1 cellular context compared by ENCODE assay signal in the genomic region with DNA sequence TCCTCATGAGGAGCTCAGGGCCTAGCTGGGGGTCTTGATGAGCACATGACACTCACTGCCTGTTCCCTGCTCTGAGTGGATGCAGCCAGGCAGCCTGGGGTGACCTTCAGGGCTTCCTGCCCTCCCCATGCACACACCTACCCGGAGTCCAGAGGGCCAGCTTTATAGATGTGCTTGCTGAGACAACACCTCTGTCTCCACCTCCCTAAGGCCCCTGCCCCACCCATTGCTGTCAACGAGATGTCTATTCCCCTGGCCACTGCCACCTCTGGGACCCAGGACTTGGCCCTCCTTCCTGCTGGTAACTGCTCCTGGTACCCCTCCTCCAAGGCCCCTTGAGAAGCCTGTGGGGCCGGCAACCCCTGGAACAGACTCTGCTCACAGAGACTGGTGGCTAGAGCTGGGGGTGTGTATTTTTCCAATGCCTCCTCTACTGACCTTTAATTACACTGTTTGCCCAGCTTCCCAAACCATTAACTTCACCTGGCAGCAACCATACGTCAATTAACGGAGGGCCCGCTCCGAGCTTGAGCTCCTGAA.
TF ChIP-seq lines count a peak whose summit lies in the region.

No MANE protein-coding gene starts in this region.

TF ChIP-seq in HepG2, 621 proteins besides CTCF, POLR2A, EP300 and RAD21 (continued from another document and continues in another):
- no peak for TF ChIP-seq ZBTB2 (CRISPR knock-in tag; IDR thresholded peaks at IDR 0.05; ENCODE audit: low read depth)
- TF ChIP-seq KAT2B (IDR thresholded peaks at IDR 0.05; ENCODE audit: borderline replicate concordance, low read depth, low read length), result no peak
- TF ChIP-seq, protein P1, sequence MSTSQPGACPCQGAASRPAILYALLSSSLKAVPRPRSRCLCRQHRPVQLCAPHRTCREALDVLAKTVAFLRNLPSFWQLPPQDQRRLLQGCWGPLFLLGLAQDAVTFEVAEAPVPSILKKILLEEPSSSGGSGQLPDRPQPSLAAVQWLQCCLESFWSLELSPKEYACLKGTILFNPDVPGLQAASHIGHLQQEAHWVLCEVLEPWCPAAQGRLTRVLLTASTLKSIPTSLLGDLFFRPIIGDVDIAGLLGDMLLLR (CRISPR knock-in tag; IDR thresholded peaks at IDR 0.05), result no peak
- no peak for TF ChIP-seq PCBP2 (optimal IDR thresholded peaks at IDR 0.05; ENCODE audit: low read depth, low read length, poor library complexity, severe bottlenecking)
- TF ChIP-seq ZNF510 (CRISPR knock-in tag; IDR thresholded peaks at IDR 0.05; ENCODE audit: low read depth), result no peak
- TF ChIP-seq, protein P2, sequence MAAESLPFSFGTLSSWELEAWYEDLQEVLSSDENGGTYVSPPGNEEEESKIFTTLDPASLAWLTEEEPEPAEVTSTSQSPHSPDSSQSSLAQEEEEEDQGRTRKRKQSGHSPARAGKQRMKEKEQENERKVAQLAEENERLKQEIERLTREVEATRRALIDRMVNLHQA (CRISPR knock-in tag; IDR thresholded peaks at IDR 0.05), result no peak
- no peak for TF ChIP-seq CHD4 (IDR thresholded peaks at IDR 0.05; ENCODE audit: borderline replicate concordance, low read length)
- TF ChIP-seq ZFAT (CRISPR knock-in tag; conservative IDR thresholded peaks at IDR 0.05), result no peak
- no peak for TF ChIP-seq CCAR2 (optimal IDR thresholded peaks at IDR 0.05; ENCODE audit: low read depth, low read length)
- no peak for TF ChIP-seq TGIF2 (CRISPR knock-in tag; IDR thresholded peaks at IDR 0.05)
- TF ChIP-seq ZNF652 (CRISPR knock-in tag; IDR thresholded peaks at IDR 0.05; ENCODE audit: borderline replicate concordance, low read depth), result no peak
- no peak for TF ChIP-seq ZBTB33 (CRISPR knock-in tag; IDR thresholded peaks at IDR 0.05)
- no peak for TF ChIP-seq ELF4 (CRISPR knock-in tag; IDR thresholded peaks at IDR 0.05; ENCODE audit: borderline replicate concordance)
- TF ChIP-seq HNF4G (IDR thresholded peaks at IDR 0.05; ENCODE audit: borderline replicate concordance, low read depth, low read length), result no peak
- TF ChIP-seq HNF4G (CRISPR knock-in tag; IDR thresholded peaks at IDR 0.05; ENCODE audit: borderline replicate concordance, low read depth), result peak; percentile 14; the same call in 1 of the 2 replicates
- no peak for TF ChIP-seq ZNF607 (CRISPR knock-in tag; IDR thresholded peaks at IDR 0.05; ENCODE audit: borderline replicate concordance)
- TF ChIP-seq RFX3 (CRISPR knock-in tag; IDR thresholded peaks at IDR 0.05), result no peak
- no peak for TF ChIP-seq CENPX (CRISPR knock-in tag; IDR thresholded peaks at IDR 0.05)
- no peak for TF ChIP-seq CHD2 (IDR thresholded peaks at IDR 0.05; ENCODE audit: low read depth, low read length)
- TF ChIP-seq POGK (CRISPR knock-in tag; conservative IDR thresholded peaks at IDR 0.05), result no peak
- TF ChIP-seq, protein P3, sequence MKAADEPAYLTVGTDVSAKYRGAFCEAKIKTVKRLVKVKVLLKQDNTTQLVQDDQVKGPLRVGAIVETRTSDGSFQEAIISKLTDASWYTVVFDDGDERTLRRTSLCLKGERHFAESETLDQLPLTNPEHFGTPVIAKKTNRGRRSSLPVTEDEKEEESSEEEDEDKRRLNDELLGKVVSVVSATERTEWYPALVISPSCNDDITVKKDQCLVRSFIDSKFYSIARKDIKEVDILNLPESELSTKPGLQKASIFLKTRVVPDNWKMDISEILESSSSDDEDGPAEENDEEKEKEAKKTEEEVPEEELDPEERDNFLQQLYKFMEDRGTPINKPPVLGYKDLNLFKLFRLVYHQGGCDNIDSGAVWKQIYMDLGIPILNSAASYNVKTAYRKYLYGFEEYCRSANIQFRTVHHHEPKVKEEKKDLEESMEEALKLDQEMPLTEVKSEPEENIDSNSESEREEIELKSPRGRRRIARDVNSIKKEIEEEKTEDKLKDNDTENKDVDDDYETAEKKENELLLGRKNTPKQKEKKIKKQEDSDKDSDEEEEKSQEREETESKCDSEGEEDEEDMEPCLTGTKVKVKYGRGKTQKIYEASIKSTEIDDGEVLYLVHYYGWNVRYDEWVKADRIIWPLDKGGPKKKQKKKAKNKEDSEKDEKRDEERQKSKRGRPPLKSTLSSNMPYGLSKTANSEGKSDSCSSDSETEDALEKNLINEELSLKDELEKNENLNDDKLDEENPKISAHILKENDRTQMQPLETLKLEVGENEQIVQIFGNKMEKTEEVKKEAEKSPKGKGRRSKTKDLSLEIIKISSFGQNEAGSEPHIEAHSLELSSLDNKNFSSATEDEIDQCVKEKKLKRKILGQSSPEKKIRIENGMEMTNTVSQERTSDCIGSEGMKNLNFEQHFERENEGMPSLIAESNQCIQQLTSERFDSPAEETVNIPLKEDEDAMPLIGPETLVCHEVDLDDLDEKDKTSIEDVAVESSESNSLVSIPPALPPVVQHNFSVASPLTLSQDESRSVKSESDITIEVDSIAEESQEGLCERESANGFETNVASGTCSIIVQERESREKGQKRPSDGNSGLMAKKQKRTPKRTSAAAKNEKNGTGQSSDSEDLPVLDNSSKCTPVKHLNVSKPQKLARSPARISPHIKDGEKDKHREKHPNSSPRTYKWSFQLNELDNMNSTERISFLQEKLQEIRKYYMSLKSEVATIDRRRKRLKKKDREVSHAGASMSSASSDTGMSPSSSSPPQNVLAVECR (CRISPR knock-in tag; IDR thresholded peaks at IDR 0.05; ENCODE audit: borderline replicate concordance), result peak; percentile 48; the same call in 1 of the 2 replicates
- TF ChIP-seq RCOR2 (CRISPR knock-in tag; IDR thresholded peaks at IDR 0.05), result no peak
- TF ChIP-seq SRSF9 (IDR thresholded peaks at IDR 0.05; ENCODE audit: borderline replicate concordance, insufficient read depth, low read depth, low read length, poor library complexity, severe bottlenecking), result no peak
- TF ChIP-seq MLX (CRISPR knock-in tag; IDR thresholded peaks at IDR 0.05), result peak; percentile 14; the same call in 1 of the 2 replicates
- TF ChIP-seq TEAD2 (CRISPR knock-in tag; IDR thresholded peaks at IDR 0.05), result no peak
- peak; percentile 30 for TF ChIP-seq TEAD3 (CRISPR knock-in tag; optimal IDR thresholded peaks at IDR 0.05; ENCODE audit: borderline replicate concordance)
- no peak for TF ChIP-seq ZKSCAN5 (CRISPR knock-in tag; IDR thresholded peaks at IDR 0.05)
- TF ChIP-seq ZNF781 (CRISPR knock-in tag; IDR thresholded peaks at IDR 0.05; ENCODE audit: borderline replicate concordance, not compliant biosample characterization), result no peak
- peak; percentile 3; the same call in 1 of the 2 replicates for TF ChIP-seq MYC (CRISPR knock-in tag; IDR thresholded peaks at IDR 0.05; ENCODE audit: borderline replicate concordance)
- TF ChIP-seq TRIM24 (CRISPR knock-in tag; IDR thresholded peaks at IDR 0.05), result no peak
- TF ChIP-seq EED (CRISPR knock-in tag; IDR thresholded peaks at IDR 0.05), result no peak
- no peak for TF ChIP-seq ZNF614 (CRISPR knock-in tag; IDR thresholded peaks at IDR 0.05; ENCODE audit: borderline replicate concordance)
- TF ChIP-seq MXD4 (CRISPR knock-in tag; IDR thresholded peaks at IDR 0.05), result 0 out of 2 replicates have a peak, but pooled peaks have one; percentile 15
- TF ChIP-seq, protein P4, sequence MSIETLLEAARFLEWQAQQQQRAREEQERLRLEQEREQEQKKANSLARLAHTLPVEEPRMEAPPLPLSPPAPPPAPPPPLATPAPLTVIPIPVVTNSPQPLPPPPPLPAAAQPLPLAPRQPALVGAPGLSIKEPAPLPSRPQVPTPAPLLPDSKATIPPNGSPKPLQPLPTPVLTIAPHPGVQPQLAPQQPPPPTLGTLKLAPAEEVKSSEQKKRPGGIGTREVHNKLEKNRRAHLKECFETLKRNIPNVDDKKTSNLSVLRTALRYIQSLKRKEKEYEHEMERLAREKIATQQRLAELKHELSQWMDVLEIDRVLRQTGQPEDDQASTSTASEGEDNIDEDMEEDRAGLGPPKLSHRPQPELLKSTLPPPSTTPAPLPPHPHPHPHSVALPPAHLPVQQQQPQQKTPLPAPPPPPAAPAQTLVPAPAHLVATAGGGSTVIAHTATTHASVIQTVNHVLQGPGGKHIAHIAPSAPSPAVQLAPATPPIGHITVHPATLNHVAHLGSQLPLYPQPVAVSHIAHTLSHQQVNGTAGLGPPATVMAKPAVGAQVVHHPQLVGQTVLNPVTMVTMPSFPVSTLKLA (IDR thresholded peaks at IDR 0.05), result no peak
- TF ChIP-seq, protein P5, sequence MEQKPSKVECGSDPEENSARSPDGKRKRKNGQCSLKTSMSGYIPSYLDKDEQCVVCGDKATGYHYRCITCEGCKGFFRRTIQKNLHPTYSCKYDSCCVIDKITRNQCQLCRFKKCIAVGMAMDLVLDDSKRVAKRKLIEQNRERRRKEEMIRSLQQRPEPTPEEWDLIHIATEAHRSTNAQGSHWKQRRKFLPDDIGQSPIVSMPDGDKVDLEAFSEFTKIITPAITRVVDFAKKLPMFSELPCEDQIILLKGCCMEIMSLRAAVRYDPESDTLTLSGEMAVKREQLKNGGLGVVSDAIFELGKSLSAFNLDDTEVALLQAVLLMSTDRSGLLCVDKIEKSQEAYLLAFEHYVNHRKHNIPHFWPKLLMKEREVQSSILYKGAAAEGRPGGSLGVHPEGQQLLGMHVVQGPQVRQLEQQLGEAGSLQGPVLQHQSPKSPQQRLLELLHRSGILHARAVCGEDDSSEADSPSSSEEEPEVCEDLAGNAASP (CRISPR knock-in tag; IDR thresholded peaks at IDR 0.05; ENCODE audit: borderline replicate concordance), result peak; percentile 60; the same call in 1 of the 2 replicates
- no peak for TF ChIP-seq SKI (IDR thresholded peaks at IDR 0.05; ENCODE audit: partially characterized antibody)
- no peak for TF ChIP-seq RBFOX2 (IDR thresholded peaks at IDR 0.05; ENCODE audit: low read depth, low read length)
- TF ChIP-seq HES4 (CRISPR knock-in tag; IDR thresholded peaks at IDR 0.05; ENCODE audit: borderline replicate concordance), result no peak
- TF ChIP-seq, protein P6, sequence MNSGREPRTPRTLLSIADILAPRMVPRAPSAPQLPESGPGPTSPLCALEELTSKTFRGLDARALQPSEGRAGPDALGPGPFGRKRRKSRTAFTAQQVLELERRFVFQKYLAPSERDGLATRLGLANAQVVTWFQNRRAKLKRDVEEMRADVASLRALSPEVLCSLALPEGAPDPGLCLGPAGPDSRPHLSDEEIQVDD (CRISPR knock-in tag; IDR thresholded peaks at IDR 0.05; ENCODE audit: borderline replicate concordance), result no peak; the same call in 1 of the 2 replicates
- no peak for TF ChIP-seq ZNF780A (CRISPR knock-in tag; IDR thresholded peaks at IDR 0.05)
- TF ChIP-seq ZNF230 (CRISPR knock-in tag; IDR thresholded peaks at IDR 0.05), result no peak
- TF ChIP-seq, protein P7, sequence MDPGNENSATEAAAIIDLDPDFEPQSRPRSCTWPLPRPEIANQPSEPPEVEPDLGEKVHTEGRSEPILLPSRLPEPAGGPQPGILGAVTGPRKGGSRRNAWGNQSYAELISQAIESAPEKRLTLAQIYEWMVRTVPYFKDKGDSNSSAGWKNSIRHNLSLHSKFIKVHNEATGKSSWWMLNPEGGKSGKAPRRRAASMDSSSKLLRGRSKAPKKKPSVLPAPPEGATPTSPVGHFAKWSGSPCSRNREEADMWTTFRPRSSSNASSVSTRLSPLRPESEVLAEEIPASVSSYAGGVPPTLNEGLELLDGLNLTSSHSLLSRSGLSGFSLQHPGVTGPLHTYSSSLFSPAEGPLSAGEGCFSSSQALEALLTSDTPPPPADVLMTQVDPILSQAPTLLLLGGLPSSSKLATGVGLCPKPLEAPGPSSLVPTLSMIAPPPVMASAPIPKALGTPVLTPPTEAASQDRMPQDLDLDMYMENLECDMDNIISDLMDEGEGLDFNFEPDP (CRISPR knock-in tag; conservative IDR thresholded peaks at IDR 0.05), result no peak
- TF ChIP-seq ZNF704 (CRISPR knock-in tag; IDR thresholded peaks at IDR 0.05; ENCODE audit: borderline replicate concordance), result no peak
